8 cellular contexts compared by ENCODE assay signal in genomic region chr16:30370444-30371247, GRCh38. TPM values are rescaled to one million over a fixed set of nuclear protein-coding genes. Genes with fewer than 3 reads are reported as not detected.
A peak's percentile ranks its signal among the peaks of the same experiment; 100 is the strongest.
DNase-seq lines count a peak whose midpoint lies in the region; ATAC-seq and TF ChIP-seq lines count a peak whose summit lies in the region.

Gene TBC1D10B (minus strand): TSS chr16:30370494. CDS start chr16:30370183, 311 bp downstream.

- H4K8ac ChIP-seq in neuronal stem cell (ENCODE audit: low read depth, low read length) = no peak within 1 kb of the TSS

- 0 to 1% methylated on average over 11 to 16 of the region's 43 CpGs for WGBS in gastroesophageal sphincter (ENCODE audit: low coverage in 1 of 2), 2 donors
- no CpG with 5 or more reads among the region's 43 CpGs for WGBS in neuronal stem cell (ENCODE audit: extremely low coverage in 2 of 2, insufficient read length in 2 of 2, insufficient replicate concordance in 1 of 2), 2 donors

- H3K4me3 Mint-ChIP-seq in activated naive CD4-positive, alpha-beta T cell treated with anti-CD3 and anti-CD28 coated beads, Interleukin-2, amount 50 U/mL, for 24 hours = peak within 1 kb of the TSS; percentile 95

- peaks cover 45% of the 10 kb centered on the region for H3K4me1 Mint-ChIP-seq in activated naive CD4-positive, alpha-beta T cell treated with anti-CD3 and anti-CD28 coated beads, Interleukin-2, amount 50 U/mL, for 24 hours

- no peak within 1 kb of the TSS for H2BK120ac ChIP-seq in neuronal stem cell (ENCODE audit: low read depth, low read length)

- H3K27me3 ChIP-seq in gastroesophageal sphincter (no peaks in the 10 kb centered on the region), neuronal stem cell (ENCODE audit: control insufficient read depth in 3 of 3, insufficient read depth in 3 of 3, low read depth in 1 of 3, low read length in 3 of 3) (no peaks in the 10 kb centered on the region), subcutaneous abdominal adipose tissue (ENCODE audit: control insufficient read depth in 5 of 5, insufficient read depth in 4 of 5, low read length in 5 of 5) (no peaks in the 10 kb centered on the region)

- H3K27ac ChIP-seq in gastroesophageal sphincter (peak within 1 kb of the TSS; percentile 70 to 97 (median 92)), neuronal stem cell (replicated peaks; ENCODE audit: low read length) (peak within 1 kb of the TSS; percentile 84), subcutaneous abdominal adipose tissue (ENCODE audit: low read depth, low read length) (peak within 1 kb of the TSS; percentile 71)

- peak within 1 kb of the TSS; percentile 84 for H2BK5ac ChIP-seq in neuronal stem cell (ENCODE audit: low read length)

- H4K91ac ChIP-seq in neuronal stem cell (ENCODE audit: low read depth, low read length, poor library complexity) = no peak within 1 kb of the TSS

- TF ChIP-seq CTCF in gastroesophageal sphincter (IDR thresholded peaks at IDR 0.05) = peak in 2 of 4 experiments; percentile 20 to 35

- H3K23ac ChIP-seq in neuronal stem cell (ENCODE audit: low read depth, low read length, poor library complexity) = peak within 1 kb of the TSS; percentile 78

- H2AFZ ChIP-seq in neuronal stem cell (ENCODE audit: low read length) = peak within 1 kb of the TSS; percentile 75

- H3K27me3 Mint-ChIP-seq in activated naive CD4-positive, alpha-beta T cell treated with anti-CD3 and anti-CD28 coated beads, Interleukin-2, amount 50 U/mL, for 24 hours = no peaks in the 10 kb centered on the region

- H3K79me1 ChIP-seq in neuronal stem cell (ENCODE audit: low read depth, low read length) = peaks cover 10% of the 10 kb centered on the region

- H3K36me3 ChIP-seq in gastroesophageal sphincter = peaks cover 0 to 8% of the 10 kb centered on the region in 2 donors
- peaks cover 0 to 15% of the 10 kb centered on the region in 2 donors for H3K36me3 ChIP-seq in neuronal stem cell (replicated peaks in 1 of 2; ENCODE audit: control insufficient read depth in 2 of 2, insufficient read depth in 2 of 2, low read length in 2 of 2)
- peaks cover 0 to 6% (median 2%) of the 10 kb centered on the region in 5 donors for H3K36me3 ChIP-seq in subcutaneous abdominal adipose tissue (ENCODE audit: control insufficient read depth in 5 of 5, insufficient read depth in 5 of 5, low read length in 5 of 5)

- no peak within 1 kb of the TSS for H3K14ac ChIP-seq in neuronal stem cell (ENCODE audit: low read length)

- H3K4me1 ChIP-seq in gastroesophageal sphincter = peaks cover 0 to 46% (median 21%) of the 10 kb centered on the region in 3 donors
- H3K4me1 ChIP-seq in neuronal stem cell (ENCODE audit: control insufficient read depth in 2 of 2, insufficient read depth in 1 of 2, low read depth in 1 of 2, low read length in 2 of 2) = peaks cover 22 to 23% of the 10 kb centered on the region in 2 donors
- H3K4me1 ChIP-seq in subcutaneous abdominal adipose tissue (ENCODE audit: control insufficient read depth in 5 of 5, insufficient read depth in 5 of 5, low read length in 5 of 5) = peaks cover 14 to 40% (median 39%) of the 10 kb centered on the region in 5 donors

- no peak for TF ChIP-seq POLR2A in gastroesophageal sphincter (IDR thresholded peaks at IDR 0.05)

- H2BK15ac ChIP-seq in neuronal stem cell (ENCODE audit: low read length) = no peak within 1 kb of the TSS

- ATAC-seq in HG02610 (IDR thresholded peaks at IDR 0.05; ENCODE audit: unreplicated experiment) = peak; percentile 78
- peak; percentile 94 for ATAC-seq in gastroesophageal sphincter

- H2AK5ac ChIP-seq in neuronal stem cell (ENCODE audit: low read depth, low read length) = peak within 1 kb of the TSS; percentile 47

- DNase-seq in GM03348 (ENCODE audit: low spot score) (peak; percentile 98), NCI-H1092 (lab: John Stamatoyannopoulos, UW) (peak; percentile 100), SKM-1 (lab: John Stamatoyannopoulos, UW; ENCODE audit: unreplicated experiment) (peak; percentile 100), neuronal stem cell (ENCODE audit: low spot score) (peak; percentile 100)

- H2BK12ac ChIP-seq in neuronal stem cell (ENCODE audit: low read length) = no peak within 1 kb of the TSS

- H3K18ac ChIP-seq in neuronal stem cell (ENCODE audit: low read length) = peak within 1 kb of the TSS; percentile 86

- peak within 1 kb of the TSS; percentile 95 for H3K4me2 ChIP-seq in neuronal stem cell (ENCODE audit: insufficient read depth, low read length, poor library complexity, severe bottlenecking)

- no peaks in the 10 kb centered on the region for H3K9me3 ChIP-seq in gastroesophageal sphincter
- no peaks in the 10 kb centered on the region for H3K9me3 ChIP-seq in neuronal stem cell (replicated peaks in 1 of 2; ENCODE audit: control insufficient read depth in 2 of 2, insufficient read depth in 1 of 2, low read depth in 1 of 2, low read length in 2 of 2)
- H3K9me3 ChIP-seq in subcutaneous abdominal adipose tissue (ENCODE audit: control insufficient read depth in 5 of 5, low read length in 5 of 5) = no peaks in the 10 kb centered on the region

- peak within 1 kb of the TSS; percentile 87 for H3K9ac ChIP-seq in neuronal stem cell (ENCODE audit: low read depth, low read length, poor library complexity)
- peak within 1 kb of the TSS; percentile 79 to 95 (median 88) for H3K9ac ChIP-seq in subcutaneous abdominal adipose tissue (ENCODE audit: low read length in 5 of 5)

- H3K4ac ChIP-seq in neuronal stem cell (ENCODE audit: low read length) = no peak within 1 kb of the TSS

- H3K27ac Mint-ChIP-seq in activated naive CD4-positive, alpha-beta T cell treated with anti-CD3 and anti-CD28 coated beads, Interleukin-2, amount 50 U/mL, for 24 hours = peak within 1 kb of the TSS; percentile 96

- no peaks in the 10 kb centered on the region for H3K9me3 Mint-ChIP-seq in activated naive CD4-positive, alpha-beta T cell treated with anti-CD3 and anti-CD28 coated beads, Interleukin-2, amount 50 U/mL, for 24 hours

- no peaks in the 10 kb centered on the region for H3K36me3 Mint-ChIP-seq in activated naive CD4-positive, alpha-beta T cell treated with anti-CD3 and anti-CD28 coated beads, Interleukin-2, amount 50 U/mL, for 24 hours

- peak within 1 kb of the TSS; percentile 92 to 97 for H3K4me3 ChIP-seq in gastroesophageal sphincter
- peak within 1 kb of the TSS; percentile 82 to 87 for H3K4me3 ChIP-seq in neuronal stem cell (ENCODE audit: low read length in 2 of 2)
- H3K4me3 ChIP-seq in subcutaneous abdominal adipose tissue (ENCODE audit: low read depth in 1 of 5, low read length in 5 of 5) = peak within 1 kb of the TSS; percentile 73 to 80 (median 79)

- no peak for TF ChIP-seq EP300 in gastroesophageal sphincter (IDR thresholded peaks at IDR 0.05)

RNA-seq across cellular contexts. Expression of gene TBC1D10B, which starts in this region (rescaled TPM):
- 10 to 100 TPM; 17.1 to 40.9 (median 20.4) TPM for total RNA-seq in gastroesophageal sphincter
- 18.4 TPM for polyA plus RNA-seq in neuronal stem cell (2013, experiment 1 of 2)
- polyA plus RNA-seq in neuronal stem cell (2013, experiment 2 of 2) = 16.8 TPM

Comparison
In these comparisons a context has a peak if more than half of its experiments do, and no peak if none do; other contexts are left out.
1. Peak in every context shown above with its lines: DNase-seq, ATAC-seq, H3K4me3 ChIP-seq and H3K27ac ChIP-seq.